Comparison of ENCODE assay signal across 1 cellular context in the genomic region with DNA sequence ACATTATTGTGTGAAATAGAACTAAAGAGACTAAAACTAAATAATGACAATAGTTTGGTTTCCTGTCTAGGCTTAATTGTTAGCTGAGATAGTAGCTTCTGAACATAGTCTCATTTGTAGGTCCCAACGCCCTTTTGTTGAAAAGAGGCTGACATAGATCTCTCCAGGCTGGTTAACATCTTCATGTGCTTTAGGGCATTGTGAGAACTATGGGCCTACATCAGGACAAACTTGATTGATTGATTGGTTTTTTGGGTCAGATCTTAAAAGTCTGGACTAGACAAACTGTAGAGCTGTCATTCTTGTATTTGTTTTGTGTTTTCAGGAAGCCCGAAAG.
TF ChIP-seq lines count a peak whose summit lies in the region.

No MANE protein-coding gene starts in this region.

TF ChIP-seq in SK-N-SH treated with all-trans-retinoic acid at 6 μM for 48 hours, 23 proteins besides CTCF, POLR2A, EP300 and RAD21 (continued from another document):
- TF ChIP-seq, protein P1, sequence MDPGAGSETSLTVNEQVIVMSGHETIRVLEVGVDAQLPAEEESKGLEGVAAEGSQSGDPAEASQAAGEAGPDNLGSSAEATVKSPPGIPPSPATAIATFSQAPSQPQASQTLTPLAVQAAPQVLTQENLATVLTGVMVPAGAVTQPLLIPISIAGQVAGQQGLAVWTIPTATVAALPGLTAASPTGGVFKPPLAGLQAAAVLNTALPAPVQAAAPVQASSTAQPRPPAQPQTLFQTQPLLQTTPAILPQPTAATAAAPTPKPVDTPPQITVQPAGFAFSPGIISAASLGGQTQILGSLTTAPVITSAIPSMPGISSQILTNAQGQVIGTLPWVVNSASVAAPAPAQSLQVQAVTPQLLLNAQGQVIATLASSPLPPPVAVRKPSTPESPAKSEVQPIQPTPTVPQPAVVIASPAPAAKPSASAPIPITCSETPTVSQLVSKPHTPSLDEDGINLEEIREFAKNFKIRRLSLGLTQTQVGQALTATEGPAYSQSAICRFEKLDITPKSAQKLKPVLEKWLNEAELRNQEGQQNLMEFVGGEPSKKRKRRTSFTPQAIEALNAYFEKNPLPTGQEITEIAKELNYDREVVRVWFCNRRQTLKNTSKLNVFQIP (CRISPR knock-in tag; IDR thresholded peaks at IDR 0.05; ENCODE audit: borderline replicate concordance, low read depth) = no peak
- TF ChIP-seq ZFP3 (CRISPR knock-in tag; IDR thresholded peaks at IDR 0.05) = no peak
- no peak for TF ChIP-seq ESRRG (CRISPR knock-in tag; IDR thresholded peaks at IDR 0.05)
- TF ChIP-seq ZNF565 (CRISPR knock-in tag; conservative IDR thresholded peaks at IDR 0.05; ENCODE audit: low read depth) = no peak
